2 cellular contexts compared by ENCODE assay signal in the genomic region with DNA sequence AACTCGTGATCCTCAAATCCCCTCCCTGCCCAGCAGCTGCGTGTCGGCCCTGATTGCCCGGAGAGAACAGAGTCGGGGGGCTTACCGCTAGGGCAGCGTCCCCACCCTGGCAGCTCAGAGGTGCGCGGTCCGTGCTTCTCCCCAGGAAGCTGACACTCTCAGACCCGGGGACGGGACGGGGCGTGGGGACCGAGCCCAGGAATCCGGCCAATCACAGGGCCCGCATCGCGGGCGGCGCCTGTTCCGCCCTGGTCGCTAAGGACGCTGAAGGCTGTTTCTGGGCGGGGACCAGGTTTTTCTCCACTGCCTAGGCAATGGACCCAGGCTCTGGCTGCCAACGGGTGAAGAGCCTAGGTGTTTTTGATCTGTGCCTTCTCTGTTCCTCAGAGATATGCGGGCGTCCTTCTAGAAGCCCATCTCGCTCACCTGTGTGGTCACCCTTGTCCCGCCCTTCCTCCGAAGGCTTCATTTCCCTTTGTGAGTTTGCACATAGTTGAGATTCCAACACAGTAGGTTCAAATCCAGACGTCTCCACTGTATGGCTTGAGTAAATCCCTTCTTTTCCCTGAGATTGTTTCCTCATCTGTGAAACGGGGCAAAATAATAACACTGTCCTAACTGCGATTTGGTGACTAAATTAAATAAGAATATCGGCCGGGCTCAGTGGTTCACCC.
TF ChIP-seq lines count a peak whose summit lies in the region.

Gene C1orf87 (minus strand): TSS at position 166 of the 674 bp plus-strand sequence. CDS start 1,127 bp downstream, outside the sequence.

TF ChIP-seq in HEK293, 187 proteins besides CTCF, POLR2A, EP300 and RAD21 (continued from another document):
- TF ChIP-seq KLF10 (tag by site-specific recombination; IDR thresholded peaks at IDR 0.05) (peak; percentile 75), SP2 (tag by site-specific recombination; IDR thresholded peaks at IDR 0.05) (peak; percentile 50), ZNF155 (tag by site-specific recombination; IDR thresholded peaks at IDR 0.05) (no peak), KLF1 (tag by site-specific recombination; IDR thresholded peaks at IDR 0.05) (peak; percentile 86), SP3 (tag by site-specific recombination; IDR thresholded peaks at IDR 0.05) (peak; percentile 55; the same call in 1 of the 2 replicates)
TF ChIP-seq in HEK293: peak in this region for 5.

TF ChIP-seq in WTC11, 78 proteins besides CTCF, POLR2A, EP300 and RAD21 (continued from another document):
- TF ChIP-seq FOXK1 (CRISPR knock-in tag; IDR thresholded peaks at IDR 0.05) = 0 out of 2 replicates have a peak, but pooled peaks have one; percentile 19
- no peak for TF ChIP-seq KAT7 (CRISPR knock-in tag; IDR thresholded peaks at IDR 0.05; ENCODE audit: borderline replicate concordance)
- TF ChIP-seq ETV6 (CRISPR knock-in tag; IDR thresholded peaks at IDR 0.05) = peak; percentile 54; the same call in 1 of the 2 replicates
- TF ChIP-seq AFF4 (CRISPR knock-in tag; IDR thresholded peaks at IDR 0.05; ENCODE audit: borderline replicate concordance) = no peak
